In the genomic region with DNA sequence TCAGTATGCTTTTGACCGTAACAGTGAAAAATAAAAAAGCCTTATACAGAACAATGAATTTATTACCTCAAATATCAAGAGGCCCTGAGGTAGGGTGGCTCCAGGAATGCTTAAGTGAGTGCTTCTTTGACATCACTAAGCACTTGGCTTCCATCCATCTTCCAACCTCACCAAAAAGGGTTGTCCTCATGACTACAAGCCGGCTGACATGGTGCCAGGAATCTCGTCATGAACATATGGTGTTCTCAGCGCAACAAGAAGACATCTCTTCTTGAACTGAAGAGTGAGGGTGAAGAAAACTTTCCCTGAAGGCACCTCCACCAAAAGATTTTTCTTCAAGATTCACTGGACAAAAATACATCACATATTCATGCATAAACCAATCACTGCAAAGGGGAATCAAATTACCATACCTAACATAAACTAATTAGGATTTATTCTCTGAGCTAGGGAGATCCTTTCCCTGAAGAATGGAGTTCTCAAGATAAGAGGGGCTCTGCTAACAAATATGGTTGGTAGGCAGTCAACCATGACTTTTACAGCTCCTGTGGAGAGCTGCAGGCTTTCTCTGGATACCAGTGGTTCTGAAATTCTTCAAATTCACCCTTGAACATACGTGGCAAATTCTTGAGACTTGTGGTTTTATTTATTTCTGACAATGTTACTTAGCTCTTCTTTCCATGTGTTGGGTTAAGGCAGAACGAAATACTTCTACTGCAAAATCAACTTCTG, we compare ENCODE assay signal across 18 cellular contexts. TPM values are rescaled to one million over a fixed set of nuclear protein-coding genes. Genes with fewer than 3 reads are reported as not detected.
DNase-seq lines count a peak whose midpoint lies in the region; ATAC-seq and TF ChIP-seq lines count a peak whose summit lies in the region.
"Had no signal": no experiment of that assay in that cellular context is flagged by ENCODE, and none has a peak within 500 bp of the region (broad histone marks: within the 10 kb centered on the region; RNA-seq: fewer than 3 reads in every experiment).

No MANE protein-coding gene starts in this region.

- TF ChIP-seq CTCF in astrocyte of the cerebellum (IDR thresholded peaks at IDR 0.05; ENCODE audit: low read depth, low read length, missing control alignments): no peak

- peak; percentile 59 for DNase-seq in DMS79 (lab: John Stamatoyannopoulos, UW)
- DNase-seq in M059J (ENCODE audit: low read depth): peak; percentile 55
- peak; percentile 32 for DNase-seq in astrocyte of the cerebellum (ENCODE audit: low read depth)
- DNase-seq in kidney glomerular epithelial cell (lab: John Stamatoyannopoulos, UW): peak; percentile 4
- no peak for DNase-seq in DMS53 treated with DMSO at 0.1 percent for 48 hours (lab: John Stamatoyannopoulos, UW; ENCODE audit: unreplicated experiment)
- DNase-seq in islet precursor cell: no peak
- DNase-seq in NCI-H748 treated with DMSO at 0.1 percent for 48 hours (lab: John Stamatoyannopoulos, UW): no peak
- DNase-seq: activated CD8-positive, alpha-beta T cell treated with anti-CD3 and anti-CD28 coated beads, Interleukin-2, amount 10 ng/mL, durations not matched to agents 7 days and 5 days; BE2C; MM.1S; mucosa of descending colon; NCI-H2107; pancreas; WERI-Rb-1 had no signal

- in situ Hi-C loops in astrocyte of the cerebellum (cut with HindIII; ENCODE audit: low sequenced_read_pairs): no loop called here

- no peak overlapping the region for H3K4me3 ChIP-seq in astrocyte of the cerebellum (ENCODE audit: low read depth, low read length)
- H3K4me3 ChIP-seq: ascending aorta, mucosa of descending colon, pancreas had no signal

- no peak for ATAC-seq in HG02798 (IDR thresholded peaks at IDR 0.05; ENCODE audit: poor library complexity, unreplicated experiment)
- ATAC-seq: activated CD8-positive, alpha-beta T cell treated with anti-CD3 and anti-CD28 coated beads, Interleukin-2, amount 10 ng/mL, durations not matched to agents 7 days and 5 days; mucosa of descending colon; pancreas had no signal

RNA-seq across cellular contexts. Expression of a gene that starts 49.5 kb away (rescaled TPM):
- 0.07 TPM in 1 of 2 replicates, not detected in the other for total RNA-seq in M059J (2014; rRNA removed; shearing (Covaris generic))
- total RNA-seq: activated CD8-positive, alpha-beta T cell treated with anti-CD3 and anti-CD28 coated beads, Interleukin-2, amount 10 ng/mL, durations not matched to agents 7 days and 5 days; ascending aorta; glomerular endothelial cell; mucosa of descending colon; pancreas; subcutaneous adipose tissue had no signal

Comparison
In these comparisons a context has a peak if more than half of its experiments do, and no peak if none do; other contexts are left out.
1. DNase-seq: peak in DMS79 (single experiment), M059J (single experiment), astrocyte of the cerebellum (single experiment) and kidney glomerular epithelial cell (single experiment); none in DMS53 treated with DMSO at 0.1 percent for 48 hours (single experiment), islet precursor cell (single experiment) and NCI-H748 treated with DMSO at 0.1 percent for 48 hours (single experiment).